In the genomic region with DNA sequence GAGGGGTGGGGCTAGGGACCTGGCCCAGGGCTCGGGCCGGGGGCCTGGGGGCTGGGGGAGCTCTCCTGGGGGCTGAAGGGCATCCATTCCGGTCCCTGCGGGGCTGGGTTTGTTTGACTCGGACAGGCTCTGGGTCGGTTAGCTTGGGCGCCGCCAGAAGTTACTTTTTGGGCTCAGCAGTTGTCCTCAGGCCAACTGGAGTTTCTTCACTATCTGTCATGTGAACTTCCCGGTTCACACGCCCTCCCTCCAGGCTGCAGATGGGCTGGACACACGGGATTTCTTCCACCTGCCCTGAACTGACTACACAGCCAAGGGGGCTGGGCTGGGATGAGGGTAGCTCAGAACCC, we compare ENCODE assay signal across 10 cellular contexts. TPM values are rescaled to one million over a fixed set of nuclear protein-coding genes. Genes with fewer than 3 reads are reported as not detected.
DNase-seq lines count a peak whose midpoint lies in the region; ATAC-seq and TF ChIP-seq lines count a peak whose summit lies in the region.
"Had no signal": no experiment of that assay in that cellular context is flagged by ENCODE, and none has a peak within 500 bp of the region (broad histone marks: within the 10 kb centered on the region; RNA-seq: fewer than 3 reads in every experiment).

No MANE protein-coding gene starts in this region.

- no peak for TF ChIP-seq POLR2A in right lobe of liver (IDR thresholded peaks at IDR 0.05)

- peaks cover 0 to 34% (median 18%) of the 10 kb centered on the region in 4 donors for H3K36me3 ChIP-seq in right lobe of liver
- peaks cover 33% of the 10 kb centered on the region for H3K36me3 ChIP-seq in thoracic aorta
- peaks cover 5 to 56% of the 10 kb centered on the region in 2 donors for H3K36me3 ChIP-seq in left lung

- H3K4me3 Mint-ChIP-seq in naive thymus-derived CD8-positive, alpha-beta T cell: no peak overlapping the region
- no peak overlapping the region for H3K4me3 Mint-ChIP-seq in stimulated activated memory B cell treated with anti-CD40 and anti-IgM and Interleukin-4, amounts not matched to agents 10 μg/mL and 1 μg/mL and 100 μg/mL, for 72 hours

- TF ChIP-seq CTCF in epithelial cell of esophagus (IDR thresholded peaks at IDR 0.05; ENCODE audit: insufficient read depth, low read depth, low read length, missing control alignments) (no peak), right lobe of liver (IDR thresholded peaks at IDR 0.05) (no peak), thoracic aorta (IDR thresholded peaks at IDR 0.05) (no peak), left lung (IDR thresholded peaks at IDR 0.05) (no peak)

- DNase-seq in HuH-7 (ENCODE audit: low spot score) (peak; percentile 53), epithelial cell of esophagus (ENCODE audit: low read depth) (peak; percentile 48), right lobe of liver (peak; percentile 62 to 78 (median 72)), thoracic aorta (ENCODE audit: low spot score) (no peak), left lung (no peak), NCI-H1048 (lab: John Stamatoyannopoulos, UW) (no peak)
- DNase-seq in naive thymus-derived CD8-positive, alpha-beta T cell: no peak
- DNase-seq: amygdala had no signal

- no peaks in the 10 kb centered on the region for H3K27me3 ChIP-seq in right lobe of liver
- H3K27me3 ChIP-seq in thoracic aorta (replicated peaks; ENCODE audit: insufficient read depth): no peaks in the 10 kb centered on the region
- no peaks in the 10 kb centered on the region for H3K27me3 ChIP-seq in left lung

- no peak overlapping the region for H3K27ac Mint-ChIP-seq in naive thymus-derived CD8-positive, alpha-beta T cell
- no peak overlapping the region for H3K27ac Mint-ChIP-seq in stimulated activated memory B cell treated with anti-CD40 and anti-IgM and Interleukin-4, amounts not matched to agents 10 μg/mL and 1 μg/mL and 100 μg/mL, for 72 hours

- no peaks in the 10 kb centered on the region for H3K9me3 Mint-ChIP-seq in naive thymus-derived CD8-positive, alpha-beta T cell
- no peaks in the 10 kb centered on the region for H3K9me3 Mint-ChIP-seq in stimulated activated memory B cell treated with anti-CD40 and anti-IgM and Interleukin-4, amounts not matched to agents 10 μg/mL and 1 μg/mL and 100 μg/mL, for 72 hours

- ATAC-seq in right lobe of liver: peak; percentile 3 to 47 (median 34)
- ATAC-seq in thoracic aorta (ENCODE audit: insufficient number of reproducible peaks, low FRiP score, low read depth): no peak
- ATAC-seq in naive thymus-derived CD8-positive, alpha-beta T cell: no peak
- no peak for ATAC-seq in stimulated activated memory B cell treated with anti-CD40 and anti-IgM and Interleukin-4, amounts not matched to agents 10 μg/mL and 1 μg/mL and 100 μg/mL, for 72 hours
- ATAC-seq in left lung: no peak

- peaks cover 11 to 31% (median 28%) of the 10 kb centered on the region in 4 donors for H3K4me1 Mint-ChIP-seq in naive thymus-derived CD8-positive, alpha-beta T cell
- H3K4me1 Mint-ChIP-seq in stimulated activated memory B cell treated with anti-CD40 and anti-IgM and Interleukin-4, amounts not matched to agents 10 μg/mL and 1 μg/mL and 100 μg/mL, for 72 hours: peaks cover 36% of the 10 kb centered on the region

- POLR2A ChIA-PET in naive thymus-derived CD8-positive, alpha-beta T cell (lab: Charles Lee): interaction anchor here (1.0 to 1.4 kb wide), 2 partner anchors 11 to 13 kb away, joined by 4 to 8 read pairs; no protein-coding TSS in a partner anchor

- H3K4me1 ChIP-seq in right lobe of liver (peaks cover 0 to 34% (median 16%) of the 10 kb centered on the region in 4 donors), thoracic aorta (ENCODE audit: control insufficient read depth in 1 of 2, low read depth in 2 of 2) (peaks cover 33 to 44% of the 10 kb centered on the region in 2 donors), left lung (peaks cover 28 to 42% of the 10 kb centered on the region in 2 donors)

- H3K9me3 ChIP-seq in right lobe of liver (no peaks in the 10 kb centered on the region), thoracic aorta (no peaks in the 10 kb centered on the region), left lung (no peaks in the 10 kb centered on the region)

- H3K27ac ChIP-seq in right lobe of liver (peak overlapping the region in 1 of 3 donors; percentile 34), thoracic aorta (peak overlapping the region; percentile 53 to 67), left lung (no peak overlapping the region)
- H3K27ac ChIP-seq: VCaP had no signal

- H3K4me3 ChIP-seq in epithelial cell of esophagus (ENCODE audit: low read length): no peak overlapping the region
- peak overlapping the region; percentile 39 to 76 (median 69) for H3K4me3 ChIP-seq in right lobe of liver
- H3K4me3 ChIP-seq in thoracic aorta: peak overlapping the region; percentile 59
- peak overlapping the region in 1 of 2 donors; percentile 93 for H3K4me3 ChIP-seq in left lung

- H3K27me3 Mint-ChIP-seq in naive thymus-derived CD8-positive, alpha-beta T cell: no peaks in the 10 kb centered on the region
- H3K27me3 Mint-ChIP-seq in stimulated activated memory B cell treated with anti-CD40 and anti-IgM and Interleukin-4, amounts not matched to agents 10 μg/mL and 1 μg/mL and 100 μg/mL, for 72 hours: no peaks in the 10 kb centered on the region

- H3K36me3 Mint-ChIP-seq in naive thymus-derived CD8-positive, alpha-beta T cell: peaks cover 0 to 28% (median 0%) of the 10 kb centered on the region in 3 donors
- peaks cover 25% of the 10 kb centered on the region for H3K36me3 Mint-ChIP-seq in stimulated activated memory B cell treated with anti-CD40 and anti-IgM and Interleukin-4, amounts not matched to agents 10 μg/mL and 1 μg/mL and 100 μg/mL, for 72 hours

- WGBS in right lobe of liver (ENCODE audit: insufficient coverage, low coverage, low lambda C conversion rate, missing lambda C conversion rate): 25% methylated on average over 2 of the region's 11 CpGs

- intact Hi-C loops in right lobe of liver (cut with DNase I): no loop called here
- intact Hi-C loops in left lung (cut with DNase I): no loop called here

RNA-seq across cellular contexts. Expression of a gene that starts 3.8 kb away (rescaled TPM):
- total RNA-seq in right lobe of liver: 100 to 1,000 TPM in 4 of 6 experiments, 10 to 100 TPM in 2; 74.0 to 140 (median 106) TPM
- 100 to 1,000 TPM in 1 of 2 donors, 10 to 100 TPM in 1; 89.1 to 119 TPM for total RNA-seq in thoracic aorta
- 10 to 100 TPM; 52.5 to 60.6 TPM for total RNA-seq in naive thymus-derived CD8-positive, alpha-beta T cell
- polyA plus RNA-seq in naive thymus-derived CD8-positive, alpha-beta T cell: 10 to 100 TPM; 10.1 to 18.0 (median 14.8) TPM
- 100 to 1,000 TPM; 191 to 205 TPM for total RNA-seq in left lung

RNA-seq across cellular contexts. Expression of a gene that starts 5.5 kb away (rescaled TPM):
- 1 to 10 TPM; 5.0 to 9.6 (median 6.1) TPM for total RNA-seq in right lobe of liver
- 1 to 10 TPM; 1.8 to 3.1 TPM for total RNA-seq in thoracic aorta
- 1 to 10 TPM; 4.1 to 6.0 TPM for total RNA-seq in naive thymus-derived CD8-positive, alpha-beta T cell
- polyA plus RNA-seq in naive thymus-derived CD8-positive, alpha-beta T cell: 10 to 100 TPM; 10.7 to 13.2 (median 11.7) TPM
- total RNA-seq in left lung: 10 to 100 TPM; 15.6 to 17.1 TPM

RNA-seq across cellular contexts. Expression of a gene that starts 14.9 kb away (rescaled TPM):
- total RNA-seq in right lobe of liver (1 to 10 TPM in 5 of 6 experiments, under 1 TPM in 1; 0.53 to 1.2 (median 1.2) TPM), thoracic aorta (1 to 10 TPM; 2.0 to 2.8 TPM), left lung (1 to 10 TPM; 2.7 to 3.5 TPM)
- 10 to 100 TPM; 13.5 TPM for total RNA-seq in naive thymus-derived CD8-positive, alpha-beta T cell
- not detected for polyA plus RNA-seq in naive thymus-derived CD8-positive, alpha-beta T cell

RNA-seq across cellular contexts. Expression of a gene that starts 17.4 kb away (rescaled TPM):
- total RNA-seq in right lobe of liver (10 to 100 TPM; 33.4 to 48.8 (median 43.9) TPM), thoracic aorta (100 to 1,000 TPM in 1 of 2 donors, 10 to 100 TPM in 1; 59.0 to 110 TPM), left lung (10 to 100 TPM; 63.5 to 65.7 TPM)
- 100 to 1,000 TPM; 145 TPM for total RNA-seq in naive thymus-derived CD8-positive, alpha-beta T cell
- polyA plus RNA-seq in naive thymus-derived CD8-positive, alpha-beta T cell: 10 to 100 TPM; 38.8 to 63.6 (median 44.2) TPM

RNA-seq across cellular contexts. Expression of a gene that starts 20.1 kb away (rescaled TPM):
- total RNA-seq in right lobe of liver (10 to 100 TPM; 27.7 to 63.1 (median 41.8) TPM), thoracic aorta (10 to 100 TPM; 25.7 to 35.2 TPM), left lung (10 to 100 TPM; 39.6 to 49.1 TPM)
- total RNA-seq in naive thymus-derived CD8-positive, alpha-beta T cell: 10 to 100 TPM; 41.8 to 45.6 TPM
- polyA plus RNA-seq in naive thymus-derived CD8-positive, alpha-beta T cell: 10 to 100 TPM; 42.9 to 70.6 (median 49.1) TPM

Comparison
In these comparisons a context has a peak if more than half of its experiments do, and no peak if none do; other contexts are left out.
1. DNase-seq: peak in HuH-7 (single experiment), epithelial cell of esophagus (single experiment) and right lobe of liver (3 of 3); none in thoracic aorta (single experiment), naive thymus-derived CD8-positive, alpha-beta T cell (0 of 10), left lung (0 of 2) and NCI-H1048 (single experiment).
2. ATAC-seq: peak in right lobe of liver (4 of 4); none in thoracic aorta (single experiment), naive thymus-derived CD8-positive, alpha-beta T cell (0 of 2), stimulated activated memory B cell treated with anti-CD40 and anti-IgM and Interleukin-4, amounts not matched to agents 10 μg/mL and 1 μg/mL and 100 μg/mL, for 72 hours (single experiment) and left lung (single experiment).
3. H3K27ac ChIP-seq: peak in thoracic aorta (2 of 2); none in left lung (0 of 2).